Comparison of ENCODE assay signal across 7 cellular contexts in the genomic region with DNA sequence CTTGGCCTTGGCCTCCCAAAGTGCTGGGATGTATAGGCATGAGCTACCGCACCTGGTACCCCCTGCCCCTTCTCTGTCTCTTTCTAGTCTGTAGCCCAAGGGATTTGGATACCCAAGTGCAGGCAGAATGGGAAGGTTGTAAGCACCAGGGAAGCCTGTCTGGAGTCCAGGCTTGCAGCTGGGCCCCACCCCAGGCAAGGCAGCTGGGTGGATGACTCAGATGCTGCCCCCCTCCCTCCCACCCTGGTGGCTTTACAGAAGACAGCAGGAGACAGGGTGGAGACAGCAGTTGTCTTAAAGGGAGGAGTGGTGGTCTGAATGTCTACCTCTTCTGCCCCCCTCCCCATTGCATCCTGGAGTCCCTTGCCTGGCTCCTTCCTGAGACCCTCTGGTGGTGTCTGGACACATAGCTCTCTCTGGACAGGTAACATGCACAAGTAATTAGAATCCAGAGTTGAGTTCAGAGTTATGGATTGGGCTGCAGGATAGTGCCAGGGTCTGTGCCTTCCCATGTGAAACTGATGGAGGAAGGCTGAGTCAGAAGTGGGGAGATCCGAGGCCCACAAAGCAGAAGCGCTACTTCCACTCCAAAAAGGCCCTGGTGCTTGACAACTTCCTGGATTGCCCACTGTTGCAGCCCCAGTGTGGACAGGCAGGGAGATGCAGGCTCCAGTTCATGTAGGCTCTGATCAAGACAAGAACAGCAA. TPM values are rescaled to one million over a fixed set of nuclear protein-coding genes. Genes with fewer than 3 reads are reported as not detected.
DNase-seq lines count a peak whose midpoint lies in the region; ATAC-seq and TF ChIP-seq lines count a peak whose summit lies in the region.

No MANE protein-coding gene starts in this region.

- ATAC-seq in natural killer cell treated with Interleukin-12 subunit alpha and Interleukin-12 subunit beta and Interleukin-15 and Interleukin-18, amount 100 ng/mL, for 72 hours = no peak

- no peak for TF ChIP-seq POLR2A in erythroblast (IDR thresholded peaks at IDR 0.05; ENCODE audit: low read length)

- H3K4me3 ChIP-seq in HFF-Myc (replicated peaks; ENCODE audit: low read depth, low read length) = peak overlapping the region; percentile 100

- H3K4me3 Mint-ChIP-seq in natural killer cell treated with Interleukin-12 subunit alpha and Interleukin-12 subunit beta and Interleukin-15 and Interleukin-18, amount 100 ng/mL, for 72 hours = no peak overlapping the region

- H3K9me3 Mint-ChIP-seq in natural killer cell treated with Interleukin-12 subunit alpha and Interleukin-12 subunit beta and Interleukin-15 and Interleukin-18, amount 100 ng/mL, for 72 hours = no peaks in the 10 kb centered on the region

- H3K4me1 Mint-ChIP-seq in natural killer cell treated with Interleukin-12 subunit alpha and Interleukin-12 subunit beta and Interleukin-15 and Interleukin-18, amount 100 ng/mL, for 72 hours (ENCODE audit: low read depth in 2 of 2) = peaks cover 29 to 35% of the 10 kb centered on the region in 2 donors

- H3K36me3 Mint-ChIP-seq in natural killer cell treated with Interleukin-12 subunit alpha and Interleukin-12 subunit beta and Interleukin-15 and Interleukin-18, amount 100 ng/mL, for 72 hours = no peaks in the 10 kb centered on the region

- no peak overlapping the region for H3K27ac Mint-ChIP-seq in natural killer cell treated with Interleukin-12 subunit alpha and Interleukin-12 subunit beta and Interleukin-15 and Interleukin-18, amount 100 ng/mL, for 72 hours

- DNase-seq in HFF-Myc (ENCODE audit: extremely low read depth, low read depth) (no peak), SKM-1 treated with dmso at 0.1 percent for 144 hours (lab: John Stamatoyannopoulos, UW; ENCODE audit: unreplicated experiment) (peak; percentile 88), erythroblast (lab: John Stamatoyannopoulos, UW) (peak; percentile 74 to 84), pons (ENCODE audit: low spot score) (peak; percentile 58), NCI-H128 (lab: John Stamatoyannopoulos, UW; ENCODE audit: unreplicated experiment) (no peak)
- no peak for DNase-seq in activated effector memory CD4-positive, alpha-beta T cell treated with anti-CD3 and anti-CD28 coated beads, Interleukin-2, amount 50 U/mL, for 16 hours
- DNase-seq in natural killer cell treated with Interleukin-12 subunit alpha and Interleukin-12 subunit beta and Interleukin-15 and Interleukin-18, amount 100 ng/mL, for 72 hours (ENCODE audit: low spot score) = no peak

- TF ChIP-seq CTCF in HFF-Myc (IDR thresholded peaks at IDR 0.05; ENCODE audit: low read depth, low read length, missing control alignments) = no peak

- H3K27me3 Mint-ChIP-seq in natural killer cell treated with Interleukin-12 subunit alpha and Interleukin-12 subunit beta and Interleukin-15 and Interleukin-18, amount 100 ng/mL, for 72 hours = peaks cover 13 to 15% of the 10 kb centered on the region in 2 donors

RNA-seq across cellular contexts. Expression of gene LMNA, which starts 5.1 kb away (rescaled TPM):
- total RNA-seq in natural killer cell treated with Interleukin-12 subunit alpha and Interleukin-12 subunit beta and Interleukin-15 and Interleukin-18, amount 100 ng/mL, for 72 hours = 10 to 100 TPM; 21.4 to 67.6 TPM

RNA-seq across cellular contexts. Expression of gene SEMA4A, which starts 33.7 kb away (rescaled TPM):
- 10 to 100 TPM in 1 of 2 donors, 1 to 10 TPM in 1; 3.9 to 16.6 TPM for total RNA-seq in natural killer cell treated with Interleukin-12 subunit alpha and Interleukin-12 subunit beta and Interleukin-15 and Interleukin-18, amount 100 ng/mL, for 72 hours

RNA-seq across cellular contexts. Expression of gene MEX3A, which starts 37.4 kb away (rescaled TPM):
- under 1 TPM; 0.06 to 0.07 TPM for total RNA-seq in natural killer cell treated with Interleukin-12 subunit alpha and Interleukin-12 subunit beta and Interleukin-15 and Interleukin-18, amount 100 ng/mL, for 72 hours

RNA-seq across cellular contexts. Expression of gene RAB25, which starts 58.7 kb away (rescaled TPM):
- total RNA-seq in natural killer cell treated with Interleukin-12 subunit alpha and Interleukin-12 subunit beta and Interleukin-15 and Interleukin-18, amount 100 ng/mL, for 72 hours = not detected

Comparison
In these comparisons a context has a peak if more than half of its experiments do, and no peak if none do; other contexts are left out.
1. DNase-seq: peak in SKM-1 treated with dmso at 0.1 percent for 144 hours (single experiment), erythroblast (2 of 2) and pons (single experiment); none in HFF-Myc (single experiment), activated effector memory CD4-positive, alpha-beta T cell treated with anti-CD3 and anti-CD28 coated beads, Interleukin-2, amount 50 U/mL, for 16 hours (single experiment), natural killer cell treated with Interleukin-12 subunit alpha and Interleukin-12 subunit beta and Interleukin-15 and Interleukin-18, amount 100 ng/mL, for 72 hours (single experiment) and NCI-H128 (single experiment).